In the genomic region with DNA sequence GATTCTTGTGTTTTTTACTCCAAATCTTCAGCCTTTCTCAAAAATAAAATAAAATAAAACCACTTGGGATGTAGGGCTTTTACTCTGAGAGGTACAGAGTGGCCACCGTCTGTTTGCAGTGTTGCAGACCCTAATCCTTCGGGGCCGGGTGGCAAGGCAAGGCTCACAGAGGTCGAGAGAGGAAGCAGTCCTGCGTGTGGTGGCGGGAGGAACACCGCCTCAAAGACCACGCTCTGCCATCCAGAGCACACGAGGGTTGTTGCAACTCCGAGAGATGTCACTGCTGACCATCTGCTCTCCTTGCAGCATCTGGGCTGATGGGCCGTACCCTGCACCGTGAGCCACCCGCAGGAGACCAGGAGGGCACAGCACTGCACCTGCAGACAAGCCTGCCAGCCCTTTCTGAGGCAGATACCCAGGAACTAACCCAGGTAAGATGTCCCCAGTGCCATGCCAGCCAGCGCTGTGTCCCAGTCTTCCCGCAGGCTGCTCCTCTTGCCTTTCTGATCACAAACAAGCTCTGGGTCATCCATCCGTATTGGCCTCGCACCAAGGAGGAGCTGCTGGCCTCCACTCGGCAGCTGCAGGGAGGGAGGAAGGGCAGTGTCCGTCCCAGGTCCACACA, we compare ENCODE assay signal across 12 cellular contexts. TPM values are rescaled to one million over a fixed set of nuclear protein-coding genes. Genes with fewer than 3 reads are reported as not detected.
DNase-seq lines count a peak whose midpoint lies in the region; ATAC-seq and TF ChIP-seq lines count a peak whose summit lies in the region.
"Had no signal": no experiment of that assay in that cellular context is flagged by ENCODE, and none has a peak within 500 bp of the region (broad histone marks: within the 10 kb centered on the region; RNA-seq: fewer than 3 reads in every experiment).

No MANE protein-coding gene starts in this region.

- peaks cover 77% of the 10 kb centered on the region for H4K20me1 ChIP-seq in smooth muscle cell (ENCODE audit: low read depth)

- no peaks in the 10 kb centered on the region for H3F3A ChIP-seq in smooth muscle cell (ENCODE audit: low read depth)

- H3K27ac Mint-ChIP-seq in activated CD4-positive, alpha-beta T cell treated with anti-CD3 and anti-CD28 coated beads for 36 hours: peak overlapping the region; percentile 55
- peak overlapping the region; percentile 85 to 94 (median 90) for H3K27ac Mint-ChIP-seq in naive thymus-derived CD4-positive, alpha-beta T cell

- H3K4me2 ChIP-seq in smooth muscle cell: no peak overlapping the region

- POLR2A ChIA-PET in activated CD4-positive, alpha-beta T cell treated with anti-CD3 and anti-CD28 coated beads for 36 hours (lab: Charles Lee): no interaction called here
- POLR2A ChIA-PET in RWPE1 (lab: Yijun Ruan, JAX; ENCODE audit: low non-redundant PET): no interaction called here
- POLR2A ChIA-PET in naive thymus-derived CD4-positive, alpha-beta T cell (lab: Charles Lee): interaction anchor here (0.9 to 2.4 kb wide), 4 partner anchors 21 to 35 kb away, joined by 3 to 8 read pairs (median 5); partner anchors contain the start of genes JMJD4 and SNAP47

- H3K79me2 ChIP-seq in smooth muscle cell (ENCODE audit: low read depth): peaks cover 2% of the 10 kb centered on the region

- no peak for TF ChIP-seq CTCF in RWPE1 (conservative IDR thresholded peaks at IDR 0.05; ENCODE audit: low read depth)
- no peak for TF ChIP-seq CTCF in smooth muscle cell (IDR thresholded peaks at IDR 0.05; ENCODE audit: borderline replicate concordance, insufficient read depth, poor library complexity, severe bottlenecking)

- CTCF ChIA-PET in activated CD4-positive, alpha-beta T cell treated with anti-CD3 and anti-CD28 coated beads for 36 hours (lab: Charles Lee): interaction anchor here (2.1 kb wide), 1 partner anchor 187 kb away, joined by 6 read pairs; no protein-coding TSS in a partner anchor
- CTCF ChIA-PET in RWPE1 (lab: Yijun Ruan, JAX): interaction anchor here (0.8 kb wide), 1 partner anchor 39 kb away, joined by 4 read pairs; no protein-coding TSS in a partner anchor
- CTCF ChIA-PET in naive thymus-derived CD4-positive, alpha-beta T cell (lab: Charles Lee): interaction anchor here (0.6 to 5.2 kb wide), 5 partner anchors 17 to 190 kb away, joined by 3 to 38 read pairs (median 5); no protein-coding TSS in a partner anchor

- no peaks in the 10 kb centered on the region for H3K27me3 ChIP-seq in naive thymus-derived CD4-positive, alpha-beta T cell (ENCODE audit: control insufficient read depth in 2 of 2, insufficient read depth in 2 of 2, low read length in 2 of 2)
- H3K27me3 ChIP-seq in smooth muscle cell (ENCODE audit: low read depth): no peaks in the 10 kb centered on the region
- H3K27me3 ChIP-seq: Peyer's patch had no signal

- H3K9ac ChIP-seq in smooth muscle cell (ENCODE audit: low read depth): no peak overlapping the region

- intact Hi-C loops in activated CD4-positive, alpha-beta T cell treated with anti-CD3 and anti-CD28 coated beads for 36 hours (cut with DNase I, micrococcal nuclease): loop anchor here in 1 of 2 experiments (10.0 kb wide), 1 partner anchor 338 kb away; the partner anchor contains the start of genes C1orf35 and MRPL55
- intact Hi-C loops in naive thymus-derived CD4-positive, alpha-beta T cell (cut with micrococcal nuclease): loop anchor here (1.0 to 10.0 kb wide), 6 partner anchors 8 to 202 kb away; partner anchors contain the start of genes JMJD4 (in 1 of the 2), SNAP47 (in 1 of the 2) and ZNF678 (in 1 of the 2)

- no peaks in the 10 kb centered on the region for H3K9me3 Mint-ChIP-seq in activated CD4-positive, alpha-beta T cell treated with anti-CD3 and anti-CD28 coated beads for 36 hours (ENCODE audit: low read depth)
- H3K9me3 Mint-ChIP-seq in naive thymus-derived CD4-positive, alpha-beta T cell: no peaks in the 10 kb centered on the region
- H3K9me3 Mint-ChIP-seq: IgD-negative memory B cell had no signal

- peak overlapping the region; percentile 18 for H3K4me3 Mint-ChIP-seq in activated CD4-positive, alpha-beta T cell treated with anti-CD3 and anti-CD28 coated beads for 36 hours
- peak overlapping the region; percentile 63 to 81 (median 72) for H3K4me3 Mint-ChIP-seq in naive thymus-derived CD4-positive, alpha-beta T cell

- H3K4me3 ChIP-seq in naive thymus-derived CD4-positive, alpha-beta T cell (ENCODE audit: low read length): peak overlapping the region; percentile 19
- no peak overlapping the region for H3K4me3 ChIP-seq in smooth muscle cell
- H3K4me3 ChIP-seq: Peyer's patch had no signal

- peaks cover 14% of the 10 kb centered on the region for H3K36me3 Mint-ChIP-seq in activated CD4-positive, alpha-beta T cell treated with anti-CD3 and anti-CD28 coated beads for 36 hours (ENCODE audit: low read depth)
- H3K36me3 Mint-ChIP-seq in naive thymus-derived CD4-positive, alpha-beta T cell: peaks cover 6 to 43% (median 16%) of the 10 kb centered on the region in 5 donors

- H3K4me1 ChIP-seq in naive thymus-derived CD4-positive, alpha-beta T cell (ENCODE audit: control insufficient read depth in 2 of 2, insufficient read depth in 2 of 2, low read length in 2 of 2): peaks cover 52 to 59% of the 10 kb centered on the region in 2 donors
- no peaks in the 10 kb centered on the region for H3K4me1 ChIP-seq in smooth muscle cell (ENCODE audit: low read depth)

- 97% methylated on average over 19 of the region's 19 CpGs for WGBS in smooth muscle cell (ENCODE audit: low lambda C conversion rate)

- H3K27me3 Mint-ChIP-seq in activated CD4-positive, alpha-beta T cell treated with anti-CD3 and anti-CD28 coated beads for 36 hours: no peaks in the 10 kb centered on the region
- no peaks in the 10 kb centered on the region for H3K27me3 Mint-ChIP-seq in naive thymus-derived CD4-positive, alpha-beta T cell
- H3K27me3 Mint-ChIP-seq: IgD-negative memory B cell had no signal

- H3K9me3 ChIP-seq in naive thymus-derived CD4-positive, alpha-beta T cell (ENCODE audit: control insufficient read depth in 2 of 3, low read length in 3 of 3): no peaks in the 10 kb centered on the region
- no peaks in the 10 kb centered on the region for H3K9me3 ChIP-seq in smooth muscle cell (replicated peaks; ENCODE audit: low read depth)
- H3K9me3 ChIP-seq: Peyer's patch had no signal

- no peak for DNase-seq in activated CD4-positive, alpha-beta T cell treated with anti-CD3 and anti-CD28 coated beads for 36 hours
- no peak for DNase-seq in activated CD4-positive, alpha-beta T cell treated with anti-CD3 and anti-CD28 coated beads, Interleukin-2, amount 50 U/mL, for 1 hour
- peak; percentile 63 for DNase-seq in DMS53 treated with DMSO at 0.1 percent for 48 hours (lab: John Stamatoyannopoulos, UW; ENCODE audit: unreplicated experiment)
- DNase-seq in RWPE1 (ENCODE audit: low spot score): no peak
- DNase-seq in naive thymus-derived CD4-positive, alpha-beta T cell: no peak
- no peak for DNase-seq in smooth muscle cell (lab: John Stamatoyannopoulos, UW; ENCODE audit: unreplicated experiment)
- no peak for DNase-seq in NCI-H2227 treated with DMSO at 0.1 percent for 48 hours (lab: John Stamatoyannopoulos, UW)
- DNase-seq: AML-193, erythroblast had no signal

- peaks cover 0 to 27% (median 0%) of the 10 kb centered on the region in 3 experiments for H3K36me3 ChIP-seq in naive thymus-derived CD4-positive, alpha-beta T cell (ENCODE audit: control insufficient read depth in 2 of 3, insufficient read depth in 3 of 3, low read length in 3 of 3)
- no peaks in the 10 kb centered on the region for H3K36me3 ChIP-seq in smooth muscle cell (ENCODE audit: low read depth)

- H3K27ac ChIP-seq in RWPE1 (peak overlapping the region; percentile 85), smooth muscle cell (ENCODE audit: low read depth) (no peak overlapping the region)
- H3K27ac ChIP-seq in naive thymus-derived CD4-positive, alpha-beta T cell (ENCODE audit: low read depth, low read length): peak overlapping the region; percentile 45

- H2AFZ ChIP-seq in smooth muscle cell (ENCODE audit: low read depth): no peak overlapping the region

- peaks cover 52% of the 10 kb centered on the region for H3K4me1 Mint-ChIP-seq in activated CD4-positive, alpha-beta T cell treated with anti-CD3 and anti-CD28 coated beads for 36 hours
- H3K4me1 Mint-ChIP-seq in naive thymus-derived CD4-positive, alpha-beta T cell: peaks cover 32 to 63% (median 60%) of the 10 kb centered on the region in 7 donors

- ATAC-seq in activated CD4-positive, alpha-beta T cell treated with anti-CD3 and anti-CD28 coated beads for 36 hours: no peak
- no peak for ATAC-seq in naive thymus-derived CD4-positive, alpha-beta T cell
- ATAC-seq in HG02938 (IDR thresholded peaks at IDR 0.05; ENCODE audit: unreplicated experiment): no peak

RNA-seq across cellular contexts. Expression of gene SNAP47, which starts 31.5 kb away (rescaled TPM):
- 10 to 100 TPM; 30.3 to 31.2 TPM for total RNA-seq in activated CD4-positive, alpha-beta T cell treated with anti-CD3 and anti-CD28 coated beads for 36 hours
- 10 to 100 TPM; 18.5 to 31.8 (median 27.8) TPM for total RNA-seq in naive thymus-derived CD4-positive, alpha-beta T cell
- polyA plus RNA-seq in naive thymus-derived CD4-positive, alpha-beta T cell: 10 to 100 TPM; 46.9 to 69.5 TPM
- 26.2 and 27.6 TPM in 2 replicates for total RNA-seq in smooth muscle cell
- 35.6 and 42.4 TPM in 2 replicates for polyA plus RNA-seq in smooth muscle cell

RNA-seq across cellular contexts. Expression of gene JMJD4, which starts 31.7 kb away (rescaled TPM):
- 10 to 100 TPM; 14.4 to 18.1 TPM for total RNA-seq in activated CD4-positive, alpha-beta T cell treated with anti-CD3 and anti-CD28 coated beads for 36 hours
- 10 to 100 TPM; 12.1 to 36.8 (median 26.3) TPM for total RNA-seq in naive thymus-derived CD4-positive, alpha-beta T cell
- 10 to 100 TPM; 32.3 to 35.1 TPM for polyA plus RNA-seq in naive thymus-derived CD4-positive, alpha-beta T cell
- 8.5 and 9.0 TPM in 2 replicates for total RNA-seq in smooth muscle cell
- 19.5 and 22.4 TPM in 2 replicates for polyA plus RNA-seq in smooth muscle cell

RNA-seq across cellular contexts. Expression of gene PRSS38, which starts 48.7 kb away (rescaled TPM):
- total RNA-seq in activated CD4-positive, alpha-beta T cell treated with anti-CD3 and anti-CD28 coated beads for 36 hours: not detected
- not detected for total RNA-seq in naive thymus-derived CD4-positive, alpha-beta T cell
- polyA plus RNA-seq in naive thymus-derived CD4-positive, alpha-beta T cell: not detected
- total RNA-seq in smooth muscle cell: not detected in 2 replicates
- not detected in 2 replicates for polyA plus RNA-seq in smooth muscle cell
- total RNA-seq: Peyer's patch had no signal
- polyA plus RNA-seq: IgD-negative memory B cell had no signal
